11 cellular contexts compared by ENCODE assay signal in the genomic region with DNA sequence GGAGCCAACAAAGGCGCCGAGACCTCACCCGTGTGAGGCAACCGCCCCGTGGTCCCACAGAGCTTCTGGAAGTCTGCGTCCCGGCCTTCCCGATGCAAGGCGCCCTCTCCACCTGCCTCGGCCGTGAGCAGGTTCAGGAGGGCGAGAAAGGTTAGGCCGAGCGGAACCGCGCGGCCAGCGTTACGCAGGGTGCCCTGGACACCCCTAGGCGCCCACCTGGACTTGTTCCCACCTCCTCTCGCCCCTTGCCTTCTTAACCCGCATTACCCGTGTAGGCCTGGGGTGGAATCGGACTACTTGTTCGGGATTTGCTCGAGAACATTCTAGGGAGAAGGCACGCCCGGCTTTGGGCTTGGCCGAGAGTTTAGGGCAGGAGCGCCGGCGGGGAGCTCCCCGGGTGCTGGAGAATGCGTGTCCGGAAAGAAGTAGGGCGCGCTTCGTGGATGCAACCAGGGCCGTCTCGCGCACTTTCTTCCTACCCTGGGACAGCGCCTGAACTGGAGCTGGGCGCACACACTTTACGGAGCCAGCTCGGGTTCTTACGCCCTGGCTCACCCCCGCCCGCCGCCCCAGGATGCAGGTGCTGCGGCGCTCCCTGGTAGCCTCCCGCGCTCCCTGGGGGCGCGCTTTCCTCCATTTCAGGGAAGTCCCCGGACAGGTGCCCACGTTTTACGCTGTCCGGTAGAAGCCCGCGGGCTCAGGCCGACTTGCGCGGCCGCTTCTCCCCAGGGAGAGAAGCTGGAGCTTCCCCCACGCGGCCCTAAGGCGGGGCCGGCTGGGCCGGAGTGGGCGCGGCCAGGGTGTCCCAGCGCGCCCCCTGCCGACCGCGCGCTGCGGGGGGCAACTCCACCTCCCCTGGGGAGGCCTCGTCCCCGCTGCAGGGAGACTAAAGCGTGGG.
DNase-seq lines count a peak whose midpoint lies in the region; ATAC-seq and TF ChIP-seq lines count a peak whose summit lies in the region.
"Had no signal": no experiment of that assay in that cellular context is flagged by ENCODE, and none has a peak within 500 bp of the region (broad histone marks: within the 10 kb centered on the region; RNA-seq: fewer than 3 reads in every experiment).

No MANE protein-coding gene starts in this region.

- no peak overlapping the region for H3K27ac ChIP-seq in C4-2B

- DNase-seq in activated T-cell treated with anti-CD3 and anti-CD28 coated beads, Interleukin-2, amount 50 U/mL, for 4 hours: no peak
- DNase-seq in memory B cell (ENCODE audit: low spot score in 2 of 2) (peak in 1 of 2 donors; percentile 41), NCI-H526 treated with DMSO at 0.1 percent for 48 hours (lab: John Stamatoyannopoulos, UW) (no peak), T-helper 9 cell (no peak)
- DNase-seq in activated T-helper 2 cell treated with anti-CD3 and anti-CD28 coated beads, Interferon-gamma antibody, Interleukin-2, Interleukin-4, amounts not matched to agents 10 μg/mL and 5 μg/mL and 100 μg/mL, durations not matched to agents 14 hours and 24 hours and 36 hours (ENCODE audit: low spot score): no peak
- DNase-seq: NK-92 treated with Interleukin-12 subunit alpha and Interleukin-12 subunit beta, amount 100 ng/mL, for 24 hours; right cardiac atrium had no signal

- peak; percentile 47 for ATAC-seq in GM21528 (IDR thresholded peaks at IDR 0.05; ENCODE audit: low FRiP score, unreplicated experiment)
- peak; percentile 48 to 58 for ATAC-seq in activated T-cell treated with anti-CD3 and anti-CD28 coated beads, Interleukin-2, amount 50 U/mL, for 4 hours
- peak; percentile 61 for ATAC-seq in memory B cell (ENCODE audit: low read depth)
- no peak for ATAC-seq in GM18907 (IDR thresholded peaks at IDR 0.05; ENCODE audit: unreplicated experiment)

- H3K36me3 Mint-ChIP-seq in activated T-cell treated with anti-CD3 and anti-CD28 coated beads, Interleukin-2, amount 50 U/mL, for 4 hours (ENCODE audit: insufficient read depth): no peaks in the 10 kb centered on the region
- peaks cover 2% of the 10 kb centered on the region for H3K36me3 Mint-ChIP-seq in memory B cell
- H3K36me3 Mint-ChIP-seq in activated T-helper 2 cell treated with anti-CD3 and anti-CD28 coated beads, Interferon-gamma antibody, Interleukin-2, Interleukin-4, amounts not matched to agents 10 μg/mL and 5 μg/mL and 100 μg/mL, durations not matched to agents 14 hours and 24 hours and 36 hours (ENCODE audit: low read depth): no peaks in the 10 kb centered on the region

- peak; percentile 80 for TF ChIP-seq CTCF in C4-2B (conservative IDR thresholded peaks at IDR 0.05)

- H3K4me3 Mint-ChIP-seq in activated T-cell treated with anti-CD3 and anti-CD28 coated beads, Interleukin-2, amount 50 U/mL, for 4 hours: no peak overlapping the region
- H3K4me3 Mint-ChIP-seq in memory B cell: peak overlapping the region; percentile 88
- no peak overlapping the region for H3K4me3 Mint-ChIP-seq in activated T-helper 2 cell treated with anti-CD3 and anti-CD28 coated beads, Interferon-gamma antibody, Interleukin-2, Interleukin-4, amounts not matched to agents 10 μg/mL and 5 μg/mL and 100 μg/mL, durations not matched to agents 14 hours and 24 hours and 36 hours (ENCODE audit: low read depth)

- H3K4me1 Mint-ChIP-seq in activated T-cell treated with anti-CD3 and anti-CD28 coated beads, Interleukin-2, amount 50 U/mL, for 4 hours (ENCODE audit: low read depth): peaks cover 29% of the 10 kb centered on the region
- peaks cover 20% of the 10 kb centered on the region for H3K4me1 Mint-ChIP-seq in memory B cell
- H3K4me1 Mint-ChIP-seq in activated T-helper 2 cell treated with anti-CD3 and anti-CD28 coated beads, Interferon-gamma antibody, Interleukin-2, Interleukin-4, amounts not matched to agents 10 μg/mL and 5 μg/mL and 100 μg/mL, durations not matched to agents 14 hours and 24 hours and 36 hours (ENCODE audit: low read depth): peaks cover 23% of the 10 kb centered on the region

- H3K9me3 Mint-ChIP-seq in activated T-cell treated with anti-CD3 and anti-CD28 coated beads, Interleukin-2, amount 50 U/mL, for 4 hours: no peaks in the 10 kb centered on the region
- H3K9me3 Mint-ChIP-seq in memory B cell: no peaks in the 10 kb centered on the region
- H3K9me3 Mint-ChIP-seq in activated T-helper 2 cell treated with anti-CD3 and anti-CD28 coated beads, Interferon-gamma antibody, Interleukin-2, Interleukin-4, amounts not matched to agents 10 μg/mL and 5 μg/mL and 100 μg/mL, durations not matched to agents 14 hours and 24 hours and 36 hours: no peaks in the 10 kb centered on the region
- H3K9me3 Mint-ChIP-seq: central memory CD8-positive, alpha-beta T cell had no signal

- intact Hi-C loops in activated T-helper 2 cell treated with anti-CD3 and anti-CD28 coated beads, Interferon-gamma antibody, Interleukin-2, Interleukin-4, amounts not matched to agents 10 μg/mL and 5 μg/mL and 100 μg/mL, durations not matched to agents 14 hours and 24 hours and 36 hours (cut with micrococcal nuclease): loop anchor here (1.0 kb wide), 1 partner anchor 445 kb away; no protein-coding TSS in a partner anchor

- H3K27me3 Mint-ChIP-seq in activated T-cell treated with anti-CD3 and anti-CD28 coated beads, Interleukin-2, amount 50 U/mL, for 4 hours (ENCODE audit: low read depth): peaks cover 68% of the 10 kb centered on the region
- H3K27me3 Mint-ChIP-seq in memory B cell: peaks cover 31% of the 10 kb centered on the region
- peaks cover 65% of the 10 kb centered on the region for H3K27me3 Mint-ChIP-seq in activated T-helper 2 cell treated with anti-CD3 and anti-CD28 coated beads, Interferon-gamma antibody, Interleukin-2, Interleukin-4, amounts not matched to agents 10 μg/mL and 5 μg/mL and 100 μg/mL, durations not matched to agents 14 hours and 24 hours and 36 hours (ENCODE audit: low read depth)

- no peak overlapping the region for H3K27ac Mint-ChIP-seq in memory B cell
- H3K27ac Mint-ChIP-seq in activated T-helper 2 cell treated with anti-CD3 and anti-CD28 coated beads, Interferon-gamma antibody, Interleukin-2, Interleukin-4, amounts not matched to agents 10 μg/mL and 5 μg/mL and 100 μg/mL, durations not matched to agents 14 hours and 24 hours and 36 hours: no peak overlapping the region
